In genomic region chr9:127708952-127709587, GRCh38 we compare ENCODE assay signal across 1 cellular context.
TF ChIP-seq lines count a peak whose summit lies in the region.

No MANE protein-coding gene starts in this region.

TF ChIP-seq in K562, 482 proteins besides CTCF, POLR2A, EP300 and RAD21:
- TF ChIP-seq ZNF316 (IDR thresholded peaks at IDR 0.05) (peak; percentile 85), TOE1 (IDR thresholded peaks at IDR 0.05; ENCODE audit: borderline replicate concordance) (no peak), TOE1 (CRISPR knock-in tag; IDR thresholded peaks at IDR 0.05; ENCODE audit: borderline replicate concordance, low read depth) (no peak), ZBTB33 (CRISPR knock-in tag; IDR thresholded peaks at IDR 0.05) (peak; percentile 58; the same call in 1 of the 2 replicates), BCOR (IDR thresholded peaks at IDR 0.05) (peak; percentile 65), TRIM28 (IDR thresholded peaks at IDR 0.05) (peak; percentile 66), TRIM24 (IDR thresholded peaks at IDR 0.05) (peak in 1 of 2 experiments; percentile 42; a peak in 1 of 4 replicates), TSC22D4 (tag; IDR thresholded peaks at IDR 0.05) (no peak), KDM1A (IDR thresholded peaks at IDR 0.05) (peak in 1 of 2 experiments; percentile 17; a peak in 1 of 4 replicates), ZNF77 (CRISPR knock-in tag; IDR thresholded peaks at IDR 0.05) (no peak), CBX3 (IDR thresholded peaks at IDR 0.05; ENCODE audit: borderline replicate concordance in 1 of 2, low read length in 2 of 2) (peak in 1 of 2 experiments; percentile 53; a peak in 1 of 3 replicates), ATF7 (IDR thresholded peaks at IDR 0.05) (0 out of 2 replicates have a peak, but pooled peaks have one; percentile 20), ZNF407 (IDR thresholded peaks at IDR 0.05; ENCODE audit: low read depth) (no peak), ADNP (tag; IDR thresholded peaks at IDR 0.05) (peak; percentile 52; the same call in 1 of the 2 replicates)
